ENCODE assay signal across 8 cellular contexts in the genomic region with DNA sequence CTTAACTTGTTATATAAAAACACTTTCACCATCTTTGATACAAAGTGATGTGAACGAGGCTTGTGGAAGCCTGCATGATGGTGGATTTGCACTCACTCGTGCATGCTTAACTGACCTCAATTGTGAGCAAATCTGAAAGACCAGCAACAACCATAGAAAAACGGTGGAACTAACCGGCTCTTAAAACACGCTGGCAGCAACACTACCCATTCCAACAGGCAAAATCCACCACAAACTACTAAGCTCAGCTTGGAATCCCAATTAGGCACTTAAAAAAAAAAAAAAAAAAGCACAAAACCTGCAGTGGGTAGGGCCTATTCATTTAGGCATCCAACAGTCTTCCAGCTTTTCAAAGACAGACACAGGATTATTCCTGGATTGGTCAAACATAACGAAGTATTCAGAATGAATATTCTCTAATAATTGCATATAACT. TPM values are rescaled to one million over a fixed set of nuclear protein-coding genes. Genes with fewer than 3 reads are reported as not detected.
A peak's percentile ranks its signal among the peaks of the same experiment; 100 is the strongest.
DNase-seq lines count a peak whose midpoint lies in the region; ATAC-seq and TF ChIP-seq lines count a peak whose summit lies in the region.

No MANE protein-coding gene starts in this region.

- peak; percentile 2 for DNase-seq in NCI-H748 (lab: John Stamatoyannopoulos, UW; ENCODE audit: unreplicated experiment)
- DNase-seq in NCI-H748 treated with DMSO at 0.1 percent for 48 hours (lab: John Stamatoyannopoulos, UW) = no peak
- peak; percentile 2 for DNase-seq in NT2/D1 (ENCODE audit: low read depth, low spot score)
- DNase-seq in dermis microvascular lymphatic vessel endothelial cell (ENCODE audit: low read depth in 2 of 2) = peak; percentile 3 to 39
- DNase-seq in natural killer cell = no peak
- no peak for DNase-seq in middle frontal gyrus (ENCODE audit: extremely low spot score, low spot score)

- no peaks in the 10 kb centered on the region for H3K27me3 Mint-ChIP-seq in natural killer cell (ENCODE audit: low read depth in 2 of 2)

- peak overlapping the region; percentile 82 to 84 for H3K27ac Mint-ChIP-seq in natural killer cell

- H3K4me1 ChIP-seq in NT2/D1 (ENCODE audit: insufficient read depth, insufficient read length) = no peaks in the 10 kb centered on the region

- no peak for TF ChIP-seq CTCF in natural killer cell (IDR thresholded peaks at IDR 0.05)

- no peak for ATAC-seq in natural killer cell
- no peak for ATAC-seq in GM19467 (IDR thresholded peaks at IDR 0.05; ENCODE audit: unreplicated experiment)
- no peak for ATAC-seq in GM18909 (IDR thresholded peaks at IDR 0.05; ENCODE audit: poor library complexity, unreplicated experiment)

- H3K36me3 Mint-ChIP-seq in natural killer cell = no peaks in the 10 kb centered on the region

- no peaks in the 10 kb centered on the region for H3K9me3 ChIP-seq in NT2/D1 (ENCODE audit: insufficient read depth, low read length)

- H3K36me3 ChIP-seq in NT2/D1 (ENCODE audit: insufficient read depth, insufficient read length, low read length) = peaks cover 18% of the 10 kb centered on the region

- H3K27me3 ChIP-seq in NT2/D1 (ENCODE audit: insufficient read depth, insufficient read length) = no peaks in the 10 kb centered on the region

- peak overlapping the region; percentile 82 for H3K4me3 ChIP-seq in NT2/D1 (ENCODE audit: insufficient read length, low read depth)

- H3K9ac ChIP-seq in NT2/D1 (ENCODE audit: insufficient read length, low read depth) = peak overlapping the region; percentile 72

- intact Hi-C loops in natural killer cell (cut with micrococcal nuclease) = loop anchor here (5.0 kb wide), 2 partner anchors 61 to 166 kb away; partner anchors contain the start of gene IL15RA

- H3K9me3 Mint-ChIP-seq in natural killer cell = no peaks in the 10 kb centered on the region

- H3K4me1 Mint-ChIP-seq in natural killer cell = peaks cover 62 to 64% of the 10 kb centered on the region in 2 donors

- peak overlapping the region; percentile 88 for H3K4me3 Mint-ChIP-seq in natural killer cell

RNA-seq across cellular contexts. Expression of gene GDI2, which starts 1.8 kb away (rescaled TPM):
- total RNA-seq in dermis microvascular lymphatic vessel endothelial cell (375 and 522 TPM in 2 replicates), natural killer cell (100 to 1,000 TPM in 2 of 3 donors, 10 to 100 TPM in 1; 97.9 to 104 (median 104) TPM)

Comparison
In these comparisons a context has a peak if more than half of its experiments do, and no peak if none do; other contexts are left out.
1. DNase-seq: peak in NCI-H748 (single experiment), NT2/D1 (single experiment) and dermis microvascular lymphatic vessel endothelial cell (2 of 2); none in NCI-H748 treated with DMSO at 0.1 percent for 48 hours (single experiment), natural killer cell (single experiment) and middle frontal gyrus (single experiment).